Comparison of ENCODE assay signal across 13 cellular contexts in the genomic region with DNA sequence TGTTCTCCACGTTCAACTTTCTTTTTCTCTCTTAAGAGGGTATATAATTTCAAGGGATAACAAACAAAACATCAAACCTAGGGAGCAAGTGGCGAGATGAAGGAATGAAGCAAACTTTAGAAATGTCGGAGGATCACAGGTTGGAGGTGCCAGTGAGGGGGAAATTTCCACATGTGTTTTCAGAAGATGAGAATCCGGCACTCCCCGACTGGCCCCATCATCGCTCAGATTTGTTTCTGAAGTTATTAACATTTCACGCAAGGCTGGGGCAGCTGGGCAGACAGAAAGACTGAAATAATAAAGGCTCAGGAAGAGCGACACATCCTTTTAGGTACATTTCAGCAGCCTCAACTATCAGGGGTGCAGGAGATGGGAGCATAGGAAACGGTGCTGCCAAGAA.
A peak's percentile ranks its signal among the peaks of the same experiment; 100 is the strongest.
DNase-seq lines count a peak whose midpoint lies in the region; FAIRE-seq and TF ChIP-seq lines count a peak whose summit lies in the region.
"Had no signal": no experiment of that assay in that cellular context is flagged by ENCODE, and none has a peak within 500 bp of the region (broad histone marks: within the 10 kb centered on the region; RNA-seq: fewer than 3 reads in every experiment).

No MANE protein-coding gene starts in this region.

- H3K9ac ChIP-seq in muscle layer of colon (ENCODE audit: low read length) (no peak overlapping the region), endodermal cell (ENCODE audit: extremely low read depth, low read length, poor library complexity, severe bottlenecking) (no peak overlapping the region)

- H3K4me3 ChIP-seq in muscle layer of colon (ENCODE audit: low read depth in 1 of 2, low read length in 2 of 2), result no peak overlapping the region
- H3K4me3 ChIP-seq in suprapubic skin, result no peak overlapping the region
- H3K4me3 ChIP-seq in H7 (ENCODE audit: insufficient read depth, low read depth, low read length), result no peak overlapping the region
- H3K4me3 ChIP-seq in endodermal cell (ENCODE audit: low read length), result no peak overlapping the region

- peaks cover 39% of the 10 kb centered on the region for H3K4me1 ChIP-seq in muscle layer of colon (ENCODE audit: insufficient read depth, low read length)
- H3K4me1 ChIP-seq in suprapubic skin, result peaks cover 37% of the 10 kb centered on the region
- no peaks in the 10 kb centered on the region for H3K4me1 ChIP-seq in endodermal cell (ENCODE audit: control insufficient read depth, insufficient read depth, low read length)

- DNase-seq in LHCN-M2 (ENCODE audit: low read depth), result peak; percentile 44
- DNase-seq in dedifferentiated amniotic fluid mesenchymal stem cell (ENCODE audit: extremely low spot score), result peak; percentile 26
- DNase-seq in suprapubic skin (ENCODE audit: low spot score in 2 of 2), result peak in 1 of 2 donors; percentile 72
- no peak for DNase-seq in frontal cortex (ENCODE audit: low spot score in 2 of 2)
- no peak for DNase-seq in OCI-M2 (lab: John Stamatoyannopoulos, UW; ENCODE audit: unreplicated experiment)
- DNase-seq in H7, result no peak
- no peak for DNase-seq in endodermal cell
- DNase-seq: activated naive CD8-positive, alpha-beta T cell treated with anti-CD3 and anti-CD28 coated beads, Interleukin-2, amount 10 ng/mL, durations not matched to agents 7 days and 5 days; COR-L47; naive thymus-derived CD4-positive, alpha-beta T cell; NCI-H446; RPMI8226 had no signal

- H3K36me3 ChIP-seq in muscle layer of colon (ENCODE audit: insufficient read depth, low read length) (no peaks in the 10 kb centered on the region), suprapubic skin (no peaks in the 10 kb centered on the region), H7 (replicated peaks; ENCODE audit: control insufficient read depth, insufficient read depth, low read length) (no peaks in the 10 kb centered on the region), endodermal cell (ENCODE audit: control insufficient read depth, insufficient read depth, low read length) (no peaks in the 10 kb centered on the region)

- H3K27ac ChIP-seq in muscle layer of colon (ENCODE audit: low read depth, low read length) (peak overlapping the region; percentile 38), suprapubic skin (peak overlapping the region; percentile 73), endodermal cell (ENCODE audit: low read depth, low read length) (no peak overlapping the region)

- no peak for TF ChIP-seq EP300 in suprapubic skin (IDR thresholded peaks at IDR 0.05)

- no peak for TF ChIP-seq POLR2A in suprapubic skin (IDR thresholded peaks at IDR 0.05)

- peaks cover 3% of the 10 kb centered on the region for H3K9me3 Mint-ChIP-seq in endodermal cell
- H3K9me3 Mint-ChIP-seq: activated naive CD8-positive, alpha-beta T cell treated with anti-CD3 and anti-CD28 coated beads, Interleukin-2, amount 10 ng/mL, durations not matched to agents 7 days and 5 days had no signal

- FAIRE-seq in frontal cortex (lab: Jason Lieb, UNC), result no peak

- H3K9me3 ChIP-seq in muscle layer of colon (ENCODE audit: low read length), result no peaks in the 10 kb centered on the region
- no peaks in the 10 kb centered on the region for H3K9me3 ChIP-seq in suprapubic skin
- H3K9me3 ChIP-seq in endodermal cell (ENCODE audit: control insufficient read depth, low read length), result no peaks in the 10 kb centered on the region

- WGBS in suprapubic skin, result 55% methylated on average over 9 of the region's 9 CpGs
- 89 to 95% methylated on average over 6 to 9 of the region's 9 CpGs for WGBS in endodermal cell (ENCODE audit: insufficient coverage in 1 of 2, insufficient read length in 1 of 2), 2 experiments

- no peak overlapping the region for H3K27ac Mint-ChIP-seq in endodermal cell
- H3K27ac Mint-ChIP-seq: activated naive CD8-positive, alpha-beta T cell treated with anti-CD3 and anti-CD28 coated beads, Interleukin-2, amount 10 ng/mL, durations not matched to agents 7 days and 5 days; naive thymus-derived CD4-positive, alpha-beta T cell had no signal

- H3K4me1 Mint-ChIP-seq in endodermal cell, result peaks cover 12% of the 10 kb centered on the region

- peaks cover 7% of the 10 kb centered on the region for H3K27me3 Mint-ChIP-seq in endodermal cell (ENCODE audit: insufficient read depth)

- no peak for TF ChIP-seq CTCF in suprapubic skin (IDR thresholded peaks at IDR 0.05)
- TF ChIP-seq CTCF in endodermal cell (conservative IDR thresholded peaks at IDR 0.05), result no peak

- H3K27me3 ChIP-seq in muscle layer of colon (ENCODE audit: control insufficient read depth in 1 of 2, insufficient read depth in 2 of 2, low read length in 2 of 2), result no peaks in the 10 kb centered on the region
- H3K27me3 ChIP-seq in suprapubic skin, result peaks cover 9% of the 10 kb centered on the region
- H3K27me3 ChIP-seq in H7 (ENCODE audit: control insufficient read depth, insufficient read depth, low read length), result no peaks in the 10 kb centered on the region
- H3K27me3 ChIP-seq in endodermal cell (ENCODE audit: control insufficient read depth, insufficient read depth, low read length, poor library complexity, severe bottlenecking), result no peaks in the 10 kb centered on the region

- no peaks in the 10 kb centered on the region for H3K36me3 Mint-ChIP-seq in endodermal cell (ENCODE audit: low read depth)
- H3K36me3 Mint-ChIP-seq: activated naive CD8-positive, alpha-beta T cell treated with anti-CD3 and anti-CD28 coated beads, Interleukin-2, amount 10 ng/mL, durations not matched to agents 7 days and 5 days had no signal

- no peak overlapping the region for H3K4me3 Mint-ChIP-seq in endodermal cell
- H3K4me3 Mint-ChIP-seq: activated naive CD8-positive, alpha-beta T cell treated with anti-CD3 and anti-CD28 coated beads, Interleukin-2, amount 10 ng/mL, durations not matched to agents 7 days and 5 days; naive thymus-derived CD4-positive, alpha-beta T cell had no signal

Comparison
In these comparisons a context has a peak if more than half of its experiments do, and no peak if none do; other contexts are left out.
1. DNase-seq: peak in LHCN-M2 (single experiment) and dedifferentiated amniotic fluid mesenchymal stem cell (single experiment); none in frontal cortex (0 of 2), OCI-M2 (single experiment), H7 (single experiment) and endodermal cell (single experiment).